14 cellular contexts compared by ENCODE assay signal in the genomic region with DNA sequence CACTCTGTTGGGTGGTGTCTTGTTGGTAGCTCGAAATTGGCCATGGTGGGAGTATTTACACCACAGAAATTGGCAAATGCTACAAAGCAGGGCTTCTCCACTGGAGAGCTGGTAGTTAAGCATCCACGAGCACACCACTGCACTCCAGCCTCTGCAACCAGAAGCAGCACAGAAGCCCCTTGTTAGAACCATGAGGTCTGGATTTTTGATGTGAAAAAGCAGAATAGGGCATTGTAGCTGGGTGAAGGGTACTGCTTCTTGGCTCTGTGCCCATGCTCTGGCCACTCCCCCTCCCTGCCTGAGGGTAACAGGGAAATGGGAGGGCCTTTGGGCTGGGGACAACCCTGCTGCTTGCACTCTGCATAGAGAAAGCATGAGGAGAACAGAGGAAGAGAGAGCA.
DNase-seq lines count a peak whose midpoint lies in the region; ATAC-seq and TF ChIP-seq lines count a peak whose summit lies in the region.
"Had no signal": no experiment of that assay in that cellular context is flagged by ENCODE, and none has a peak within 500 bp of the region (broad histone marks: within the 10 kb centered on the region; RNA-seq: fewer than 3 reads in every experiment).

No MANE protein-coding gene starts in this region.

- CTCF ChIA-PET in Caco-2 (lab: Charles Lee) (no interaction called here), GM10248 (lab: Yijun Ruan, JAX) (no interaction called here)

- H3K27me3 Mint-ChIP-seq in Caco-2 (ENCODE audit: insufficient read depth, unreplicated experiment), result no peaks in the 10 kb centered on the region

- no TSS peak for BruUV-seq in Caco-2 (replicated peaks; lab: Mats Ljungman, UMichigan)

- peaks cover 0 to 88% of the 10 kb centered on the region in 2 donors for H3K36me3 ChIP-seq in gastroesophageal sphincter
- H3K36me3 ChIP-seq in psoas muscle (ENCODE audit: insufficient read depth in 1 of 2, low read depth in 1 of 2), result no peaks in the 10 kb centered on the region
- no peaks in the 10 kb centered on the region; the same call in 1 of the 2 replicates for H3K36me3 ChIP-seq in Caco-2 (ENCODE audit: control insufficient read depth, insufficient read depth, low read length)
- H3K36me3 ChIP-seq: neutrophil had no signal

- H3K4me1 ChIP-seq in gastroesophageal sphincter, result no peaks in the 10 kb centered on the region
- no peaks in the 10 kb centered on the region for H3K4me1 ChIP-seq in psoas muscle
- 0 out of 2 replicates have a peak, but pooled peaks cover 6% of the 10 kb centered on the region for H3K4me1 ChIP-seq in Caco-2

- intact Hi-C loops in psoas muscle (cut with DNase I) (no loop called here), Caco-2 (cut with micrococcal nuclease; ENCODE audit: unreplicated experiment) (no loop called here)

- TF ChIP-seq EP300 in gastroesophageal sphincter (IDR thresholded peaks at IDR 0.05), result no peak

- POLR2A ChIA-PET in Caco-2 (lab: Charles Lee) (no interaction called here), GM10248 (lab: Yijun Ruan, JAX) (no interaction called here)

- H3K27ac Mint-ChIP-seq in Caco-2 (ENCODE audit: unreplicated experiment), result no peak overlapping the region
- H3K27ac Mint-ChIP-seq: CD8-positive, alpha-beta T cell had no signal

- DNase-seq in stimulated activated CD4-positive, alpha-beta T cell treated with anti-CD3 and anti-CD28 coated beads, Interleukin-15, amount 100 ng/mL, for 24 hours, result peak; percentile 6
- DNase-seq in stimulated activated CD4-positive, alpha-beta T cell treated with anti-CD3 and anti-CD28 coated beads, Interleukin-4, amount 100 ng/mL, for 1 hour, result no peak
- DNase-seq in RPMI7951 (ENCODE audit: low read depth) (peak; percentile 24), psoas muscle (no peak), Caco-2 (no peak), GM10248 (ENCODE audit: extremely low spot score) (no peak)
- DNase-seq: CD8-positive, alpha-beta T cell; effector memory CD4-positive, alpha-beta T cell; H7; NCI-H187 treated with DMSO at 0.1 percent for 48 hours; stimulated activated naive CD4-positive, alpha-beta T cell had no signal

- TF ChIP-seq CTCF in gastroesophageal sphincter (IDR thresholded peaks at IDR 0.05) (no peak), psoas muscle (IDR thresholded peaks at IDR 0.05) (no peak), Caco-2 (IDR thresholded peaks at IDR 0.05; ENCODE audit: insufficient read depth in 1 of 2, low read depth in 1 of 2, low read length in 1 of 2, severe bottlenecking in 1 of 2, unreplicated experiment in 1 of 2) (no peak), GM10248 (IDR thresholded peaks at IDR 0.05; ENCODE audit: control extremely low read depth, extremely low read depth, low read depth, missing control alignments) (no peak)

- H3K27me3 ChIP-seq in gastroesophageal sphincter, result no peaks in the 10 kb centered on the region
- no peaks in the 10 kb centered on the region for H3K27me3 ChIP-seq in psoas muscle (ENCODE audit: insufficient read depth in 3 of 3, low read length in 2 of 3)
- no peaks in the 10 kb centered on the region for H3K27me3 ChIP-seq in Caco-2 (replicated peaks; ENCODE audit: control insufficient read depth, insufficient read depth, low read length)
- H3K27me3 ChIP-seq: neutrophil had no signal

- no peak overlapping the region for H3K27ac ChIP-seq in gastroesophageal sphincter
- no peak overlapping the region for H3K27ac ChIP-seq in psoas muscle
- H3K27ac ChIP-seq: neutrophil had no signal

- 100% methylated on average over 1 of the region's 2 CpGs; no CpG with 5 or more reads in 1 of the 2 donors for WGBS in gastroesophageal sphincter (ENCODE audit: low coverage in 1 of 2), 2 donors
- 89 to 94% (median 92%) methylated on average over 2 of the region's 2 CpGs for WGBS in psoas muscle, 3 donors

- no peak overlapping the region for H3K4me3 ChIP-seq in gastroesophageal sphincter
- H3K4me3 ChIP-seq in psoas muscle, result no peak overlapping the region
- H3K4me3 ChIP-seq in Caco-2 (ENCODE audit: low read depth, low read length), result no peak overlapping the region

- no peak for TF ChIP-seq POLR2A in gastroesophageal sphincter (IDR thresholded peaks at IDR 0.05)

- no peak overlapping the region for H3K4me3 Mint-ChIP-seq in Caco-2 (ENCODE audit: unreplicated experiment)
- H3K4me3 Mint-ChIP-seq: CD8-positive, alpha-beta T cell had no signal

- peaks cover 15% of the 10 kb centered on the region for H3K9me3 Mint-ChIP-seq in Caco-2 (ENCODE audit: unreplicated experiment)

- ATAC-seq in gastroesophageal sphincter (peak; percentile 5), psoas muscle (no peak), GM21390 (IDR thresholded peaks at IDR 0.05; ENCODE audit: unreplicated experiment) (no peak)
- ATAC-seq: CD8-positive, alpha-beta T cell had no signal

- peaks cover 23% of the 10 kb centered on the region for H3K4me1 Mint-ChIP-seq in Caco-2 (ENCODE audit: low read depth, unreplicated experiment)

- H3K9me3 ChIP-seq in gastroesophageal sphincter (no peaks in the 10 kb centered on the region), psoas muscle (no peaks in the 10 kb centered on the region), Caco-2 (no peaks in the 10 kb centered on the region)
- H3K9me3 ChIP-seq: neutrophil had no signal

- no peaks in the 10 kb centered on the region for H3K36me3 Mint-ChIP-seq in Caco-2 (ENCODE audit: insufficient read depth, unreplicated experiment)
- H3K36me3 Mint-ChIP-seq: CD8-positive, alpha-beta T cell had no signal

Comparison
In these comparisons a context has a peak if more than half of its experiments do, and no peak if none do; other contexts are left out.
1. DNase-seq: peak in stimulated activated CD4-positive, alpha-beta T cell treated with anti-CD3 and anti-CD28 coated beads, Interleukin-15, amount 100 ng/mL, for 24 hours (single experiment) and RPMI7951 (single experiment); none in stimulated activated CD4-positive, alpha-beta T cell treated with anti-CD3 and anti-CD28 coated beads, Interleukin-4, amount 100 ng/mL, for 1 hour (single experiment), psoas muscle (0 of 2), Caco-2 (0 of 2) and GM10248 (single experiment).